In genomic region chr2:109986389-109987088, GRCh38 we compare ENCODE assay signal across 7 cellular contexts.
DNase-seq lines count a peak whose midpoint lies in the region; ATAC-seq, FAIRE-seq and TF ChIP-seq lines count a peak whose summit lies in the region.
"Not testable (repeated sequence)": the region's sequence is repeated elsewhere in the genome, so short reads cannot be mapped to it uniquely, and the experiment has no call there.

No MANE protein-coding gene starts in this region.

- TF ChIP-seq POLR2A in HCT116 (IDR thresholded peaks at IDR 0.05; ENCODE audit: borderline replicate concordance, extremely low read depth, insufficient read depth, insufficient read length); endothelial cell of umbilical vein (IDR thresholded peaks at IDR 0.05; ENCODE audit: low read depth, low read length): not testable (repeated sequence)

- H3K4me3 Mint-ChIP-seq in activated T-cell treated with anti-CD3 and anti-CD28 coated beads, Interleukin-2, amount 50 U/mL, for 72 hours; stimulated activated effector memory CD8-positive, alpha-beta T cell treated with anti-CD3 and anti-CD28 coated beads, Interleukin-12 subunit alpha, Interleukin-12 subunit beta, amount 100 ng/mL, for 72 hours: not testable (repeated sequence)

- CTCF ChIA-PET in HCT116 (lab: Charles Lee); endothelial cell of umbilical vein (lab: Charles Lee): not testable (repeated sequence)

- TSS peak; percentile 93 for BruUV-seq in HCT116 (replicated peaks; lab: Mats Ljungman, UMichigan)
- not testable (repeated sequence) for BruUV-seq in endothelial cell of umbilical vein (replicated peaks; lab: Mats Ljungman, UMichigan)

- not testable (repeated sequence) for H3K36me3 ChIP-seq in HCT116 (ENCODE audit: control insufficient read depth in 1 of 2, insufficient read depth in 2 of 2, low read length in 2 of 2); RWPE2 (ENCODE audit: low read depth); endothelial cell of umbilical vein (ENCODE audit: control insufficient read depth in 2 of 2, extremely low read depth in 1 of 2, insufficient read depth in 2 of 2, low read length in 2 of 2); lung (ENCODE audit: control insufficient read depth in 2 of 2, insufficient read depth in 2 of 2, low read length in 2 of 2)

- not testable (repeated sequence) for H3K27me3 ChIP-seq in HCT116 (ENCODE audit: insufficient read depth, low read length); RWPE2 (ENCODE audit: insufficient read depth, poor library complexity, severe bottlenecking); endothelial cell of umbilical vein (ENCODE audit: control insufficient read depth in 2 of 2, insufficient read depth in 2 of 2, low read length in 2 of 2); lung (ENCODE audit: control insufficient read depth, insufficient read depth)

- not testable (repeated sequence) for H3K4me1 Mint-ChIP-seq in activated T-cell treated with anti-CD3 and anti-CD28 coated beads, Interleukin-2, amount 50 U/mL, for 72 hours (ENCODE audit: low read depth); stimulated activated effector memory CD8-positive, alpha-beta T cell treated with anti-CD3 and anti-CD28 coated beads, Interleukin-12 subunit alpha, Interleukin-12 subunit beta, amount 100 ng/mL, for 72 hours

- not testable (repeated sequence) for H3K36me3 Mint-ChIP-seq in activated T-cell treated with anti-CD3 and anti-CD28 coated beads, Interleukin-2, amount 50 U/mL, for 72 hours (ENCODE audit: insufficient read depth in 2 of 2); stimulated activated effector memory CD8-positive, alpha-beta T cell treated with anti-CD3 and anti-CD28 coated beads, Interleukin-12 subunit alpha, Interleukin-12 subunit beta, amount 100 ng/mL, for 72 hours

- peak; percentile 83 for ATAC-seq in HCT116
- ATAC-seq in RWPE2 (ENCODE audit: low read depth) = peak; percentile 70
- ATAC-seq in activated T-cell treated with anti-CD3 and anti-CD28 coated beads, Interleukin-2, amount 50 U/mL, for 72 hours (replicated peaks in 1 of 2) = peak; percentile 60 to 70
- peak; percentile 88 for ATAC-seq in left ventricle myocardium superior
- peak; percentile 83 for ATAC-seq in lung (ENCODE audit: insufficient read depth, low FRiP score)
- ATAC-seq in stimulated activated effector memory CD8-positive, alpha-beta T cell treated with anti-CD3 and anti-CD28 coated beads, Interleukin-12 subunit alpha, Interleukin-12 subunit beta, amount 100 ng/mL, for 72 hours = peak; percentile 44

- no CpG with 5 or more reads among the region's 43 CpGs for WGBS in lung, 2 donors

- not testable (repeated sequence) for H3K4me2 ChIP-seq in HCT116 (ENCODE audit: low read length); endothelial cell of umbilical vein (ENCODE audit: insufficient read depth, low read length)

- H3K9ac ChIP-seq in HCT116 (ENCODE audit: low read length); endothelial cell of umbilical vein (replicated peaks; ENCODE audit: extremely low read depth, insufficient read depth, low read length): not testable (repeated sequence)

- not testable (repeated sequence) for H3K9me3 Mint-ChIP-seq in activated T-cell treated with anti-CD3 and anti-CD28 coated beads, Interleukin-2, amount 50 U/mL, for 72 hours; stimulated activated effector memory CD8-positive, alpha-beta T cell treated with anti-CD3 and anti-CD28 coated beads, Interleukin-12 subunit alpha, Interleukin-12 subunit beta, amount 100 ng/mL, for 72 hours

- not testable (repeated sequence) for H3K79me2 ChIP-seq in HCT116 (ENCODE audit: insufficient read depth, low read length); endothelial cell of umbilical vein (ENCODE audit: control insufficient read depth, insufficient read depth, low read length)

- RAD21 ChIA-PET in HCT116 (lab: Charles Lee; ENCODE audit: low non-redundant PET in 1 of 2, low total read pairs in 2 of 2, uncharacterized antibody in 2 of 2, unreplicated experiment in 2 of 2) = not testable (repeated sequence)

- not testable (repeated sequence) for TF ChIP-seq CTCF in HCT116 (IDR thresholded peaks at IDR 0.05 in 2 of 3, conservative IDR thresholded peaks at IDR 0.05 in 1 of 3; ENCODE audit: borderline replicate concordance in 1 of 3, insufficient read depth in 1 of 3, low read depth in 2 of 3, low read length in 2 of 3); RWPE2 (IDR thresholded peaks at IDR 0.05; ENCODE audit: poor library complexity, severe bottlenecking); endothelial cell of umbilical vein (IDR thresholded peaks at IDR 0.05; ENCODE audit: extremely low read depth in 1 of 2, insufficient read depth in 1 of 2, low read depth in 1 of 2, low read length in 2 of 2); lung (IDR thresholded peaks at IDR 0.05; ENCODE audit: control extremely low read depth, extremely low read depth)

- peak; percentile 94 for FAIRE-seq in endothelial cell of umbilical vein (lab: Jason Lieb, UNC)

- not testable (repeated sequence) for DNase-seq in HCT116 (ENCODE audit: low read depth, low spot score); RWPE2 (ENCODE audit: low spot score); activated T-cell treated with anti-CD3 and anti-CD28 coated beads, Interleukin-2, amount 50 U/mL, for 72 hours; endothelial cell of umbilical vein (ENCODE audit: low read depth, low spot score); left ventricle myocardium superior; lung (ENCODE audit: low spot score); stimulated activated effector memory CD8-positive, alpha-beta T cell treated with anti-CD3 and anti-CD28 coated beads, Interleukin-12 subunit alpha, Interleukin-12 subunit beta, amount 100 ng/mL, for 72 hours (ENCODE audit: low spot score in 2 of 2)

- not testable (repeated sequence) for H3K27me3 Mint-ChIP-seq in activated T-cell treated with anti-CD3 and anti-CD28 coated beads, Interleukin-2, amount 50 U/mL, for 72 hours (ENCODE audit: low read depth)

- H3K4me3 ChIP-seq in HCT116 (replicated peaks in 1 of 2; ENCODE audit: low read depth in 1 of 2, low read length in 2 of 2); RWPE2 (ENCODE audit: severe bottlenecking); endothelial cell of umbilical vein (replicated peaks in 1 of 3; ENCODE audit: insufficient read depth in 1 of 3, low read depth in 1 of 3, low read length in 3 of 3); lung: not testable (repeated sequence)

- H4K20me1 ChIP-seq in HCT116 (ENCODE audit: insufficient read depth); endothelial cell of umbilical vein (replicated peaks; ENCODE audit: control insufficient read depth, extremely low read depth, insufficient read depth, low read length): not testable (repeated sequence)

- H3K9me1 ChIP-seq in endothelial cell of umbilical vein (replicated peaks; ENCODE audit: control insufficient read depth, extremely low read depth, insufficient read depth, low read length) = not testable (repeated sequence)

- POLR2A ChIA-PET in HCT116 (lab: Charles Lee); endothelial cell of umbilical vein (lab: Charles Lee): not testable (repeated sequence)

- not testable (repeated sequence) for H3K4me1 ChIP-seq in HCT116 (ENCODE audit: control insufficient read depth in 1 of 2, insufficient read depth in 2 of 2, low read length in 2 of 2); RWPE2 (ENCODE audit: insufficient read depth, poor library complexity, severe bottlenecking); endothelial cell of umbilical vein (ENCODE audit: control insufficient read depth, extremely low read depth, insufficient read depth, low read length); lung (ENCODE audit: control insufficient read depth in 2 of 2, insufficient read depth in 2 of 2, low read length in 2 of 2)

- H3K27ac Mint-ChIP-seq in activated T-cell treated with anti-CD3 and anti-CD28 coated beads, Interleukin-2, amount 50 U/mL, for 72 hours; stimulated activated effector memory CD8-positive, alpha-beta T cell treated with anti-CD3 and anti-CD28 coated beads, Interleukin-12 subunit alpha, Interleukin-12 subunit beta, amount 100 ng/mL, for 72 hours: not testable (repeated sequence)

- dilution Hi-C loops in endothelial cell of umbilical vein (cut with MboI; ENCODE audit: extremely low pct_ligation_motif_present, low sequenced_read_pairs) = not testable (repeated sequence)

- intact Hi-C loops in HCT116 (cut with micrococcal nuclease); endothelial cell of umbilical vein (cut with micrococcal nuclease); left ventricle myocardium superior (cut with micrococcal nuclease): not testable (repeated sequence)

- not testable (repeated sequence) for TF ChIP-seq RAD21 in HCT116 (IDR thresholded peaks at IDR 0.05; ENCODE audit: low read depth)

- not testable (repeated sequence) for H3K9me3 ChIP-seq in HCT116 (ENCODE audit: control insufficient read depth in 1 of 2, insufficient read depth in 1 of 2, low read depth in 1 of 2, low read length in 2 of 2); RWPE2 (ENCODE audit: severe bottlenecking); endothelial cell of umbilical vein (replicated peaks; ENCODE audit: control insufficient read depth, insufficient read depth, low read length); lung (ENCODE audit: control insufficient read depth in 2 of 2, insufficient read depth in 1 of 2, low read length in 1 of 2)

- H3K27ac ChIP-seq in HCT116 (ENCODE audit: low read depth, low read length); RWPE2 (ENCODE audit: poor library complexity, severe bottlenecking); endothelial cell of umbilical vein (ENCODE audit: insufficient read depth, low read depth, low read length); lung (ENCODE audit: low read depth in 1 of 2, low read length in 1 of 2): not testable (repeated sequence)

- not testable (repeated sequence) for H2AFZ ChIP-seq in HCT116 (ENCODE audit: low read depth, low read length, poor library complexity, severe bottlenecking); endothelial cell of umbilical vein (ENCODE audit: low read depth, low read length)

- H3K9me2 ChIP-seq in HCT116 (ENCODE audit: insufficient read depth) = not testable (repeated sequence)
